Comparison of ENCODE assay signal across 14 cellular contexts in genomic region chr17:28170771-28171170, GRCh38.
"Had no signal": no experiment of that assay in that cellular context is flagged by ENCODE, and none has a peak within 500 bp of the region (broad histone marks: within the 10 kb centered on the region; RNA-seq: fewer than 3 reads in every experiment).

No MANE protein-coding gene starts in this region.

- ATAC-seq: activated CD8-positive, alpha-beta T cell treated with anti-CD3 and anti-CD28 coated beads, Interleukin-2, amount 10 ng/mL, durations not matched to agents 7 days and 5 days; activated naive CD8-positive, alpha-beta T cell treated with anti-CD3 and anti-CD28 coated beads, Interleukin-2, amount 50 U/mL, for 24 hours; foreskin keratinocyte; left lobe of liver; naive thymus-derived CD4-positive, alpha-beta T cell had no signal

- H3K9me3 ChIP-seq: right atrium auricular region, tibial artery had no signal

- H3K27me3 Mint-ChIP-seq: activated naive CD8-positive, alpha-beta T cell treated with anti-CD3 and anti-CD28 coated beads, Interleukin-2, amount 50 U/mL, for 24 hours; naive thymus-derived CD4-positive, alpha-beta T cell had no signal

- DNase-seq: activated CD4-positive, alpha-beta T cell treated with anti-CD3 and anti-CD28 coated beads for 48 hours; activated CD8-positive, alpha-beta memory T cell treated with anti-CD3 and anti-CD28 coated beads, Interleukin-2, amount 50 U/mL, for 48 hours; activated CD8-positive, alpha-beta T cell treated with anti-CD3 and anti-CD28 coated beads, Interleukin-2, amount 10 ng/mL, durations not matched to agents 7 days and 5 days; activated naive CD4-positive, alpha-beta T cell treated with Interleukin-2 at 50 U/mL for 16 hours; activated naive CD8-positive, alpha-beta T cell treated with anti-CD3 and anti-CD28 coated beads, Interleukin-2, amount 50 U/mL, for 24 hours; central memory CD4-positive, alpha-beta T cell; foreskin keratinocyte; head of caudate nucleus; mammary epithelial cell; naive thymus-derived CD4-positive, alpha-beta T cell; tibial artery had no signal

- H3K9me3 Mint-ChIP-seq: activated naive CD8-positive, alpha-beta T cell treated with anti-CD3 and anti-CD28 coated beads, Interleukin-2, amount 50 U/mL, for 24 hours had no signal

- H3K4me1 ChIP-seq: foreskin keratinocyte had no signal

- H3K4me3 Mint-ChIP-seq: activated CD8-positive, alpha-beta T cell treated with anti-CD3 and anti-CD28 coated beads, Interleukin-2, amount 10 ng/mL, durations not matched to agents 7 days and 5 days; activated naive CD8-positive, alpha-beta T cell treated with anti-CD3 and anti-CD28 coated beads, Interleukin-2, amount 50 U/mL, for 24 hours; naive thymus-derived CD4-positive, alpha-beta T cell had no signal

- H3K4me3 ChIP-seq: right atrium auricular region, smooth muscle cell, tibial artery had no signal

- H3K27ac Mint-ChIP-seq: activated CD8-positive, alpha-beta T cell treated with anti-CD3 and anti-CD28 coated beads, Interleukin-2, amount 10 ng/mL, durations not matched to agents 7 days and 5 days; activated naive CD8-positive, alpha-beta T cell treated with anti-CD3 and anti-CD28 coated beads, Interleukin-2, amount 50 U/mL, for 24 hours had no signal

- H3K27me3 ChIP-seq: foreskin keratinocyte, right atrium auricular region, tibial artery had no signal

- H3K27ac ChIP-seq: foreskin keratinocyte, right atrium auricular region, tibial artery had no signal

- H3K4me2 ChIP-seq: smooth muscle cell had no signal
